27 cellular contexts compared by ENCODE assay signal in the genomic region with DNA sequence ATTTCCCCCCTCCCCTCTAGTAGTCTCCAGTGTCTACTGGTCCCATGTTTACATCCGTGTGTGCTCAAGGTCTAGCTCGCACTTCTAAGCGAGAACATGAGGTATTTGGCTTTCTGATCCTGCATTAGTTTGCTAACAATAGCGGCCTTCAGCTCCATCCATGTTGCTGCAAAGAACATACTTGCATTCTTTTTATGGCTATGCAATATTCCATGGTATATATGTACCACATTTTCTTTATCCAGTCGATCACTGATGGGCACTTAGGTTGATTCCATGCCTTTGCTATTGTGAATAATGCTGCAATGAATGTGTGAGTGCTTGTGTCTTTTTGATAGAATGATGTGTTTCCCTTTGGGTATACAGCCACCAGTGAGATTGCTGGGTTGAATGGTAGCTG.
"Had no signal": no experiment of that assay in that cellular context is flagged by ENCODE, and none has a peak within 500 bp of the region (broad histone marks: within the 10 kb centered on the region; RNA-seq: fewer than 3 reads in every experiment).

No MANE protein-coding gene starts in this region.

- DNase-seq: hypothalamus; immature natural killer cell; kidney; left colon; left lung; lower lobe of right lung; mesenchymal stem cell; naive thymus-derived CD8-positive, alpha-beta T cell; nucleus accumbens; pancreas; posterior cingulate gyrus; retina; right cardiac atrium; sigmoid colon; small intestine; spleen; stimulated activated CD4-positive, alpha-beta T cell treated with anti-CD3 and anti-CD28 coated beads, Interleukin-4, amount 100 ng/mL, for 24 hours; stimulated activated naive CD4-positive, alpha-beta T cell; upper lobe of left lung had no signal

- ATAC-seq: left colon; left lung; lower lobe of right lung; naive thymus-derived CD8-positive, alpha-beta T cell; pancreas; right cardiac atrium; stimulated activated effector memory CD8-positive, alpha-beta T cell treated with anti-CD3 and anti-CD28 coated beads, Interleukin-12 subunit alpha, Interleukin-12 subunit beta, amount 100 ng/mL, for 72 hours had no signal

- H3K9me3 Mint-ChIP-seq: immature natural killer cell; naive thymus-derived CD8-positive, alpha-beta T cell; nephron; stimulated activated effector memory CD8-positive, alpha-beta T cell treated with anti-CD3 and anti-CD28 coated beads, Interleukin-12 subunit alpha, Interleukin-12 subunit beta, amount 100 ng/mL, for 72 hours; stimulated activated naive CD8-positive, alpha-beta T cell treated with anti-CD3 and anti-CD28 coated beads, Interleukin-15, Interleukin-2, amounts not matched to agents 100 ng/mL and 50 ng/mL, for 24 hours had no signal

- H3K4me1 Mint-ChIP-seq: nephron had no signal

- H3K27me3 Mint-ChIP-seq: naive thymus-derived CD8-positive, alpha-beta T cell; stimulated activated naive CD8-positive, alpha-beta T cell treated with anti-CD3 and anti-CD28 coated beads, Interleukin-15, Interleukin-2, amounts not matched to agents 100 ng/mL and 50 ng/mL, for 24 hours had no signal

- H3K9me3 ChIP-seq: left lung, lower lobe of right lung, pancreas, prostate gland, sigmoid colon, spleen, tibial nerve, upper lobe of left lung, vagina had no signal

- H3K36me3 ChIP-seq: pancreas, prostate gland, sigmoid colon, vagina had no signal

- H3K4me3 Mint-ChIP-seq: immature natural killer cell; naive thymus-derived CD8-positive, alpha-beta T cell; nephron; neural crest cell; stimulated activated effector memory CD8-positive, alpha-beta T cell treated with anti-CD3 and anti-CD28 coated beads, Interleukin-12 subunit alpha, Interleukin-12 subunit beta, amount 100 ng/mL, for 72 hours; stimulated activated naive CD8-positive, alpha-beta T cell treated with anti-CD3 and anti-CD28 coated beads, Interleukin-15, Interleukin-2, amounts not matched to agents 100 ng/mL and 50 ng/mL, for 24 hours had no signal

- H3K27ac ChIP-seq: left lung, lower lobe of right lung, pancreas, prostate gland, sigmoid colon, spleen, tibial nerve, upper lobe of left lung, vagina had no signal

- FAIRE-seq: islet of Langerhans, kidney, pancreas, small intestine had no signal

- H3K4me3 ChIP-seq: left lung, lower lobe of right lung, pancreas, prostate gland, sigmoid colon, spleen, tibial nerve, upper lobe of left lung, vagina had no signal

- H3K27me3 ChIP-seq: left lung, pancreas, sigmoid colon, spleen, tibial nerve, upper lobe of left lung, vagina had no signal

- H3K27ac Mint-ChIP-seq: nephron; stimulated activated effector memory CD8-positive, alpha-beta T cell treated with anti-CD3 and anti-CD28 coated beads, Interleukin-12 subunit alpha, Interleukin-12 subunit beta, amount 100 ng/mL, for 72 hours; stimulated activated naive CD8-positive, alpha-beta T cell treated with anti-CD3 and anti-CD28 coated beads, Interleukin-15, Interleukin-2, amounts not matched to agents 100 ng/mL and 50 ng/mL, for 24 hours had no signal

- H3K4me1 ChIP-seq: lower lobe of right lung, pancreas, prostate gland, sigmoid colon, tibial nerve, vagina had no signal
